Comparison of ENCODE assay signal across 1 cellular context in the genomic region with DNA sequence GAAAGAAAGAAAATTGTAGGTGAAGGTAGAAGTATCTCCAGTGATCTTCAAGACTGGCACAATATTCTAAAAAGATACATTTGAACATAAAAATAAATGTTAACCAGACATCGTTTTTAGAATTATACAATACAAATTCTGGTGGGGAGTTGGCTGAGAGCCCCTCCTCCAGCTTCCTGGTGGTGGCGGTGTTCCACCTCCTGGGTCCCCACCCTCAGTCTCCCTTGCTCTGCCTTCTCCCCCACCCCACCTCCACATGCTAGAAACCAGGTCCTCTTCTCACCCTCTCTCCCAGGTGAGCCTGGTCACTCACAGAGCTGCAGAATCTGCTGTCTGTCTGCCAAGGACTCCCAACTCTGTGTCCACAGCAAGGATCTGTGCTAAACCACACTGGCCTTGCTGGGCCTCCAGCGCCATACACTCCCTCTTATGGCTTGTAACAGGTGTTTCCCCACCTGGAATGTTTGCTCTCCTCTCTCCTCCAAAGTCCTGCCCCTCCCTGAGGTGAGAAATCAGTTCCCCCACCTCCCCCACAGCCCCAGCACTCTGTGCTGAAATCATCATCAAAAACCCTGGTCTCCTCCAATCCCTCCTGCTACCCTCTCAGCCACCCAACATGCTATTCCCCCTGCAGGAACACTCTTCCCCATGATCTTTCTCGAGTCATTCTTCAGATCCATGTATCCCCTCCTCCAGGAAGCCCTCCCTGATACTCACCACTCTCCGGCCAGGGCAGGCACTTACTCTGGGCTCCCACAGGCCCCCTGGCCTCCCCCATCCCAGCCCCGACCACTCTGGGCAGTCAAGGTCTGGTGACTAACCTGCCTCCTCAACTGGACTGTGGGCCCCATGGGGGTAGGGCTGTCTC.
TF ChIP-seq lines count a peak whose summit lies in the region.

No MANE protein-coding gene starts in this region.

TF ChIP-seq in HEK293, 187 proteins besides CTCF, POLR2A, EP300 and RAD21 (continued from another document):
- TF ChIP-seq, protein P1, sequence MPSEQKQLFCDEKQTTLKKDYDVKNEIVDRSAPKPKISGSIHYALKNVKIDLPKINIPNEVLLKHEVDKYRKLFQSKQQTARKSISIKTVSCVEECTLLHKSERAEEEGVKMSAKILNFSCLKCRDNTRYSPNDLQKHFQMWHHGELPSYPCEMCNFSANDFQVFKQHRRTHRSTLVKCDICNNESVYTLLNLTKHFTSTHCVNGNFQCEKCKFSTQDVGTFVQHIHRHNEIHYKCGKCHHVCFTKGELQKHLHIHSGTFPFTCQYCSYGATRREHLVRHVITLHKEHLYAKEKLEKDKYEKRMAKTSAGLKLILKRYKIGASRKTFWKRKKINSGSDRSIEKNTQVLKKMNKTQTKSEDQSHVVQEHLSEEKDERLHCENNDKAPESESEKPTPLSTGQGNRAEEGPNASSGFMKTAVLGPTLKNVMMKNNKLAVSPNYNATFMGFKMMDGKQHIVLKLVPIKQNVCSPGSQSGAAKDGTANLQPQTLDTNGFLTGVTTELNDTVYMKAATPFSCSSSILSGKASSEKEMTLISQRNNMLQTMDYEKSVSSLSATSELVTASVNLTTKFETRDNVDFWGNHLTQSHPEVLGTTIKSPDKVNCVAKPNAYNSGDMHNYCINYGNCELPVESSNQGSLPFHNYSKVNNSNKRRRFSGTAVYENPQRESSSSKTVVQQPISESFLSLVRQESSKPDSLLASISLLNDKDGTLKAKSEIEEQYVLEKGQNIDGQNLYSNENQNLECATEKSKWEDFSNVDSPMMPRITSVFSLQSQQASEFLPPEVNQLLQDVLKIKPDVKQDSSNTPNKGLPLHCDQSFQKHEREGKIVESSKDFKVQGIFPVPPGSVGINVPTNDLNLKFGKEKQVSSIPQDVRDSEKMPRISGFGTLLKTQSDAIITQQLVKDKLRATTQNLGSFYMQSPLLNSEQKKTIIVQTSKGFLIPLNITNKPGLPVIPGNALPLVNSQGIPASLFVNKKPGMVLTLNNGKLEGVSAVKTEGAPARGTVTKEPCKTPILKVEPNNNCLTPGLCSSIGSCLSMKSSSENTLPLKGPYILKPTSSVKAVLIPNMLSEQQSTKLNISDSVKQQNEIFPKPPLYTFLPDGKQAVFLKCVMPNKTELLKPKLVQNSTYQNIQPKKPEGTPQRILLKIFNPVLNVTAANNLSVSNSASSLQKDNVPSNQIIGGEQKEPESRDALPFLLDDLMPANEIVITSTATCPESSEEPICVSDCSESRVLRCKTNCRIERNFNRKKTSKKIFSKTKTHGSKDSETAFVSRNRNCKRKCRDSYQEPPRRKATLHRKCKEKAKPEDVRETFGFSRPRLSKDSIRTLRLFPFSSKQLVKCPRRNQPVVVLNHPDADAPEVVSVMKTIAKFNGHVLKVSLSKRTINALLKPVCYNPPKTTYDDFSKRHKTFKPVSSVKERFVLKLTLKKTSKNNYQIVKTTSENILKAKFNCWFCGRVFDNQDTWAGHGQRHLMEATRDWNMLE (tag by site-specific recombination; conservative IDR thresholded peaks at IDR 0.05; ENCODE audit: low read depth), result no peak
- TF ChIP-seq ZNF223 (tag by site-specific recombination; IDR thresholded peaks at IDR 0.05) (no peak), SCRT1 (tag by site-specific recombination; IDR thresholded peaks at IDR 0.05; ENCODE audit: borderline replicate concordance) (0 out of 2 replicates have a peak, but pooled peaks have one; percentile 13), PRDM1 (tag by site-specific recombination; IDR thresholded peaks at IDR 0.05) (no peak)
- TF ChIP-seq, protein P2, sequence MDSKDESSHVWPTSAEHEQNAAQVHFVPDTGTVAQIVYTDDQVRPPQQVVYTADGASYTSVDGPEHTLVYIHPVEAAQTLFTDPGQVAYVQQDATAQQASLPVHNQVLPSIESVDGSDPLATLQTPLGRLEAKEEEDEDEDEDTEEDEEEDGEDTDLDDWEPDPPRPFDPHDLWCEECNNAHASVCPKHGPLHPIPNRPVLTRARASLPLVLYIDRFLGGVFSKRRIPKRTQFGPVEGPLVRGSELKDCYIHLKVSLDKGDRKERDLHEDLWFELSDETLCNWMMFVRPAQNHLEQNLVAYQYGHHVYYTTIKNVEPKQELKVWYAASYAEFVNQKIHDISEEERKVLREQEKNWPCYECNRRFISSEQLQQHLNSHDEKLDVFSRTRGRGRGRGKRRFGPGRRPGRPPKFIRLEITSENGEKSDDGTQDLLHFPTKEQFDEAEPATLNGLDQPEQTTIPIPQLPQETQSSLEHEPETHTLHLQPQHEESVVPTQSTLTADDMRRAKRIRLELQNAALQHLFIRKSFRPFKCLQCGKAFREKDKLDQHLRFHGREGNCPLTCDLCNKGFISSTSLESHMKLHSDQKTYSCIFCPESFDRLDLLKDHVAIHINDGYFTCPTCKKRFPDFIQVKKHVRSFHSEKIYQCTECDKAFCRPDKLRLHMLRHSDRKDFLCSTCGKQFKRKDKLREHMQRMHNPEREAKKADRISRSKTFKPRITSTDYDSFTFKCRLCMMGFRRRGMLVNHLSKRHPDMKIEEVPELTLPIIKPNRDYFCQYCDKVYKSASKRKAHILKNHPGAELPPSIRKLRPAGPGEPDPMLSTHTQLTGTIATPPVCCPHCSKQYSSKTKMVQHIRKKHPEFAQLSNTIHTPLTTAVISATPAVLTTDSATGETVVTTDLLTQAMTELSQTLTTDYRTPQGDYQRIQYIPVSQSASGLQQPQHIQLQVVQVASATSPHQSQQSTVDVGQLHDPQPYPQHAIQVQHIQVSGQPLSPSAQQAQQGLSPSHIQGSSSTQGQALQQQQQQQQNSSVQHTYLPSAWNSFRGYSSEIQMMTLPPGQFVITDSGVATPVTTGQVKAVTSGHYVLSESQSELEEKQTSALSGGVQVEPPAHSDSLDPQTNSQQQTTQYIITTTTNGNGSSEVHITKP (tag by site-specific recombination; IDR thresholded peaks at IDR 0.05), result no peak
